Comparison of ENCODE assay signal across 3 cellular contexts in the genomic region with DNA sequence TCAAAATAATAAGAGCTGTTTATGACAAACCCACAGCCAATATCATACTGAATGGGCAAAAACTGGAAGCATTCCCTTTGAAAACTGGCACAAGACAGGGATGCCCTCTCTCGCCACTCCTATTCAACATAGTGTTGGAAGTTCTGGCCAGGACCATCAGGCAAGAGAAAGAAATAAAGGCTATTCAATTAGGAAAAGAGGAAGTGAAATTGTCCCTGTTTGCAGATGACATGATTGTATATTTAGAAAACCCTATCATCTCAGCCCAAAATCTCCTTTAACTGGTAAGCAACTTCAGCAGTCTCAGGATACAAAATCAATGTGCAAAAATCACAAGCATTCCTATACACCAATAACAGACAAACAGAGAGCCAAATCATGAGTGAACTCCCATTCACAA.
TF ChIP-seq lines count a peak whose summit lies in the region.

No MANE protein-coding gene starts in this region.

TF ChIP-seq in GM12891, 5 proteins besides CTCF, POLR2A, EP300 and RAD21:
- TF ChIP-seq SPI1 (IDR thresholded peaks at IDR 0.05; ENCODE audit: low read depth, low read length), result peak; percentile 71

TF ChIP-seq in GM12878, 131 proteins besides CTCF, POLR2A, EP300 and RAD21:
- TF ChIP-seq MTA2 (IDR thresholded peaks at IDR 0.05; ENCODE audit: low read depth), result peak; percentile 32; the same call in 1 of the 2 replicates
- peak; percentile 65; the same call in 1 of the 2 replicates for TF ChIP-seq SPI1 (IDR thresholded peaks at IDR 0.05; ENCODE audit: borderline replicate concordance, insufficient read depth, low read depth, low read length)
- TF ChIP-seq ATF7 (IDR thresholded peaks at IDR 0.05; ENCODE audit: low read depth), result 0 out of 2 replicates have a peak, but pooled peaks have one; percentile 23
- TF ChIP-seq DPF2 (IDR thresholded peaks at IDR 0.05), result 0 out of 2 replicates have a peak, but pooled peaks have one; percentile 36
- peak; percentile 33 to 48; a peak in 3 of 4 replicates for TF ChIP-seq IKZF2 (IDR thresholded peaks at IDR 0.05)

TF ChIP-seq in K562, 482 proteins besides CTCF, POLR2A, EP300 and RAD21:
- TF ChIP-seq SPI1 (IDR thresholded peaks at IDR 0.05; ENCODE audit: borderline replicate concordance, low read depth, low read length), result peak; percentile 66; the same call in 1 of the 2 replicates
